26 cellular contexts compared by ENCODE assay signal in genomic region chr16:81550412-81550768, GRCh38.
DNase-seq lines count a peak whose midpoint lies in the region; ATAC-seq, FAIRE-seq and TF ChIP-seq lines count a peak whose summit lies in the region.
"Had no signal": no experiment of that assay in that cellular context is flagged by ENCODE, and none has a peak within 500 bp of the region (broad histone marks: within the 10 kb centered on the region; RNA-seq: fewer than 3 reads in every experiment).

No MANE protein-coding gene starts in this region.

- no peak overlapping the region for H3K4me3 ChIP-seq in bronchial epithelial cell (ENCODE audit: low read depth, low read length)
- H3K4me3 ChIP-seq in HepG2 (replicated peaks in 1 of 3; ENCODE audit: insufficient read depth in 1 of 3, low read depth in 2 of 3, low read length in 3 of 3) = no peak overlapping the region
- no peak overlapping the region for H3K4me3 ChIP-seq in spleen
- H3K4me3 ChIP-seq in esophagus muscularis mucosa = no peak overlapping the region
- H3K4me3 ChIP-seq: left lung, thyroid gland had no signal

- H3K4me2 ChIP-seq in HepG2 (ENCODE audit: low read depth, low read length) = peak overlapping the region; percentile 80; the same call in 1 of the 2 replicates

- BruUV-seq in HepG2 (replicated peaks; lab: Mats Ljungman, UMichigan) = no TSS peak

- H3K9me3 ChIP-seq in HepG2 (ENCODE audit: low read length) (no peaks in the 10 kb centered on the region), spleen (no peaks in the 10 kb centered on the region), esophagus muscularis mucosa (no peaks in the 10 kb centered on the region)
- H3K9me3 ChIP-seq: left lung, Peyer's patch, thyroid gland had no signal

- H3K36me3 Mint-ChIP-seq in HFFc6 (ENCODE audit: low read depth) = no peaks in the 10 kb centered on the region
- H3K36me3 Mint-ChIP-seq: activated CD8-positive, alpha-beta memory T cell treated with anti-CD3 and anti-CD28 coated beads, Interleukin-2, amount 10 ng/mL, durations not matched to agents 7 days and 5 days; activated naive CD8-positive, alpha-beta T cell had no signal

- CTCF ChIA-PET in HepG2 (lab: Yijun Ruan, JAX; ENCODE audit: low intra/inter-chr PET ratio, low total read pairs) = no interaction called here

- POLR2A ChIA-PET in HepG2 (lab: Yijun Ruan, JAX) = interaction anchor here (1.6 to 2.9 kb wide), 6 partner anchors 9 to 102 kb away, joined by 8 to 21 read pairs (median 12); no protein-coding TSS in a partner anchor

- ATAC-seq in HepG2 = no peak
- no peak for ATAC-seq in GM21717 (IDR thresholded peaks at IDR 0.05; ENCODE audit: unreplicated experiment)
- no peak for ATAC-seq in sciatic nerve
- ATAC-seq: activated CD8-positive, alpha-beta memory T cell treated with anti-CD3 and anti-CD28 coated beads, Interleukin-2, amount 10 ng/mL, durations not matched to agents 7 days and 5 days; left lung had no signal

- no peaks in the 10 kb centered on the region for H3K9me3 Mint-ChIP-seq in HFFc6
- H3K9me3 Mint-ChIP-seq: activated CD4-positive, alpha-beta T cell treated with anti-CD3 and anti-CD28 coated beads, Interleukin-2, amount 10 ng/mL, durations not matched to agents 24 days and 14 days; endodermal cell; neural crest cell had no signal

- TF ChIP-seq EP300 in HepG2 (IDR thresholded peaks at IDR 0.05; ENCODE audit: low read depth in 2 of 2, low read length in 2 of 2) (no peak), HepG2 (CRISPR knock-in tag; IDR thresholded peaks at IDR 0.05; ENCODE audit: borderline replicate concordance) (no peak), esophagus muscularis mucosa (IDR thresholded peaks at IDR 0.05) (no peak)

- peaks cover 7% of the 10 kb centered on the region for H3K27me3 Mint-ChIP-seq in HFFc6 (ENCODE audit: insufficient read depth)
- H3K27me3 Mint-ChIP-seq: activated CD4-positive, alpha-beta T cell treated with anti-CD3 and anti-CD28 coated beads, Interleukin-2, amount 10 ng/mL, durations not matched to agents 24 days and 14 days; activated CD8-positive, alpha-beta memory T cell treated with anti-CD3 and anti-CD28 coated beads, Interleukin-2, amount 10 ng/mL, durations not matched to agents 7 days and 5 days; activated naive CD8-positive, alpha-beta T cell; progenitor cell of endocrine pancreas had no signal

- H3K79me2 ChIP-seq in HepG2 (ENCODE audit: insufficient read depth, low read length) = peaks cover 96% of the 10 kb centered on the region

- no peak for TF ChIP-seq CTCF in HFFc6 (IDR thresholded peaks at IDR 0.05)
- no peak for TF ChIP-seq CTCF in bronchial epithelial cell (IDR thresholded peaks at IDR 0.05; ENCODE audit: insufficient read depth, low read length, severe bottlenecking)
- no peak for TF ChIP-seq CTCF in HepG2 (CRISPR knock-in tag; IDR thresholded peaks at IDR 0.05)
- TF ChIP-seq CTCF in spleen (IDR thresholded peaks at IDR 0.05 in 8 of 11, conservative IDR thresholded peaks at IDR 0.05 in 3 of 11) = no peak
- no peak for TF ChIP-seq CTCF in esophagus muscularis mucosa (IDR thresholded peaks at IDR 0.05)

- peaks cover 56% of the 10 kb centered on the region for H3K4me1 Mint-ChIP-seq in HFFc6 (ENCODE audit: low read depth)

- peaks cover 93% of the 10 kb centered on the region for H3K4me1 ChIP-seq in HepG2 (ENCODE audit: insufficient read depth, low read length)
- H3K4me1 ChIP-seq in spleen = peaks cover 4 to 100% (median 64%) of the 10 kb centered on the region in 6 donors
- peaks cover 32 to 52% (median 44%) of the 10 kb centered on the region in 4 donors for H3K4me1 ChIP-seq in esophagus muscularis mucosa

- H4K20me1 ChIP-seq in HepG2 (ENCODE audit: insufficient read depth, low read length) = peaks cover 52% of the 10 kb centered on the region; the same call in 1 of the 2 replicates

- no peak overlapping the region for H3K4me3 Mint-ChIP-seq in HFFc6
- H3K4me3 Mint-ChIP-seq: activated CD8-positive, alpha-beta memory T cell treated with anti-CD3 and anti-CD28 coated beads, Interleukin-2, amount 10 ng/mL, durations not matched to agents 7 days and 5 days; activated naive CD8-positive, alpha-beta T cell; endodermal cell; neural crest cell had no signal

- H3K27ac ChIP-seq in HepG2 (ENCODE audit: extremely low read length, insufficient read depth, low read length) (peak overlapping the region; percentile 85), spleen (no peak overlapping the region), esophagus muscularis mucosa (replicated peaks in 1 of 4) (no peak overlapping the region)
- H3K27ac ChIP-seq: thyroid gland, VCaP had no signal

- no peak for TF ChIP-seq RAD21 in HepG2 (CRISPR knock-in tag; IDR thresholded peaks at IDR 0.05)

- peaks cover 6% of the 10 kb centered on the region for H3K36me3 ChIP-seq in bronchial epithelial cell (ENCODE audit: control insufficient read depth, insufficient read depth, low read length)
- peaks cover 5 to 10% of the 10 kb centered on the region in 2 experiments for H3K36me3 ChIP-seq in HepG2 (replicated peaks in 1 of 2; ENCODE audit: control insufficient read depth in 1 of 2, insufficient read depth in 2 of 2, low read length in 2 of 2)
- H3K36me3 ChIP-seq in spleen = peaks cover 0 to 9% (median 0%) of the 10 kb centered on the region in 6 donors
- H3K36me3 ChIP-seq in esophagus muscularis mucosa = no peaks in the 10 kb centered on the region
- H3K36me3 ChIP-seq: left lung, Peyer's patch, thyroid gland had no signal

- TF ChIP-seq POLR2A in HepG2 (IDR thresholded peaks at IDR 0.05; ENCODE audit: insufficient read depth in 1 of 2, low read depth in 2 of 2, low read length in 2 of 2) (no peak), spleen (IDR thresholded peaks at IDR 0.05) (no peak), esophagus muscularis mucosa (IDR thresholded peaks at IDR 0.05; ENCODE audit: low read depth) (no peak)

- in situ Hi-C loops in HepG2 (cut with HindIII; ENCODE audit: extremely low pct_ligation_motif_present, low pct_unique_long_range_greater_than_20kb) = no loop called here

- WGBS in HepG2 (ENCODE audit: low lambda C conversion rate) = 29% methylated on average over 1 of the region's 2 CpGs
- WGBS in spleen, 5 donors = 80 to 100% (median 88%) methylated on average over 2 of the region's 2 CpGs
- no CpG with 5 or more reads among the region's 2 CpGs for WGBS in esophagus muscularis mucosa

- peak overlapping the region; percentile 64 for H3K9ac ChIP-seq in HepG2 (ENCODE audit: insufficient read depth, low read depth, low read length)

- DNase-seq in HFFc6 (no peak), bronchial epithelial cell (ENCODE audit: low read depth) (peak; percentile 51), HepG2 (ENCODE audit: low spot score) (peak; percentile 32), spleen (peak; percentile 25), sciatic nerve (ENCODE audit: low spot score) (no peak), esophagus muscularis mucosa (ENCODE audit: extremely low spot score) (no peak)
- no peak for DNase-seq in effector CD4-positive, alpha-beta T cell
- DNase-seq: activated CD4-positive, alpha-beta T cell treated with anti-CD3 and anti-CD28 coated beads, Interleukin-2, amount 10 ng/mL, durations not matched to agents 24 days and 14 days; activated CD8-positive, alpha-beta memory T cell treated with anti-CD3 and anti-CD28 coated beads, Interleukin-2, amount 10 ng/mL, durations not matched to agents 7 days and 5 days; endodermal cell; head of caudate nucleus; left lung; NCI-H1105; NCI-H510A treated with DMSO at 0.1 percent for 48 hours; NK-92 treated with Interleukin-12 subunit alpha and Interleukin-12 subunit beta, amount 100 ng/mL, for 24 hours; stimulated activated CD4-positive, alpha-beta T cell treated with anti-CD3 and anti-CD28 coated beads, Interleukin-2, amount 100 ng/mL, for 24 hours; stimulated activated naive CD4-positive, alpha-beta T cell; T-helper 2 cell; thyroid gland had no signal

- FAIRE-seq in bronchial epithelial cell (lab: Jason Lieb, UNC) (no peak), HepG2 (lab: Jason Lieb, UNC) (no peak)
- FAIRE-seq: GM12892 had no signal

- intact Hi-C loops in HepG2 (cut with micrococcal nuclease; ENCODE audit: unreplicated experiment) (no loop called here), spleen (cut with DNase I; ENCODE audit: low total_unique reads) (no loop called here), sciatic nerve (cut with DNase I) (no loop called here), esophagus muscularis mucosa (cut with DNase I) (no loop called here)

- no peaks in the 10 kb centered on the region for H3K27me3 ChIP-seq in bronchial epithelial cell (ENCODE audit: control insufficient read depth, insufficient read depth, low read length)
- H3K27me3 ChIP-seq in HepG2 (ENCODE audit: control insufficient read depth in 1 of 2, insufficient read depth in 2 of 2, low read length in 2 of 2) = no peaks in the 10 kb centered on the region
- H3K27me3 ChIP-seq in spleen (replicated peaks in 1 of 7) = no peaks in the 10 kb centered on the region
- H3K27me3 ChIP-seq in esophagus muscularis mucosa = no peaks in the 10 kb centered on the region
- H3K27me3 ChIP-seq: left lung, Peyer's patch, thyroid gland had no signal

- no peak overlapping the region for H2AFZ ChIP-seq in HepG2 (ENCODE audit: low read length)

- H3K27ac Mint-ChIP-seq in HFFc6 = peak overlapping the region; percentile 89
- H3K27ac Mint-ChIP-seq: activated CD8-positive, alpha-beta memory T cell treated with anti-CD3 and anti-CD28 coated beads, Interleukin-2, amount 10 ng/mL, durations not matched to agents 7 days and 5 days; activated naive CD8-positive, alpha-beta T cell had no signal

TF ChIP-seq in HepG2, 621 proteins besides CTCF, POLR2A, EP300 and RAD21 (continues in another document):
- TF ChIP-seq ZNF781 (CRISPR knock-in tag; IDR thresholded peaks at IDR 0.05; ENCODE audit: borderline replicate concordance, not compliant biosample characterization) (no peak), DBP (CRISPR knock-in tag; IDR thresholded peaks at IDR 0.05; ENCODE audit: not compliant biosample characterization) (no peak)

Comparison
In these comparisons a context has a peak if more than half of its experiments do, and no peak if none do; other contexts are left out.
1. DNase-seq: peak in bronchial epithelial cell (single experiment), HepG2 (single experiment) and spleen (single experiment); none in HFFc6 (single experiment), effector CD4-positive, alpha-beta T cell (single experiment), sciatic nerve (single experiment) and esophagus muscularis mucosa (single experiment).